ENCODE assay signal across 10 cellular contexts in genomic region chr2:73982140-73982617, GRCh38. TPM values are rescaled to one million over a fixed set of nuclear protein-coding genes. Genes with fewer than 3 reads are reported as not detected.
A peak's percentile ranks its signal among the peaks of the same experiment; 100 is the strongest.
DNase-seq lines count a peak whose midpoint lies in the region; ATAC-seq and TF ChIP-seq lines count a peak whose summit lies in the region.
"Had no signal": no experiment of that assay in that cellular context is flagged by ENCODE, and none has a peak within 500 bp of the region (broad histone marks: within the 10 kb centered on the region; RNA-seq: fewer than 3 reads in every experiment).

No MANE protein-coding gene starts in this region.

- WGBS in esophagus squamous epithelium, 2 donors = 49 to 54% methylated on average over 7 of the region's 7 CpGs

- no peaks in the 10 kb centered on the region for H4K20me1 ChIP-seq in osteoblast (ENCODE audit: insufficient read depth, low read length)

- no peaks in the 10 kb centered on the region for H3K79me2 ChIP-seq in osteoblast (ENCODE audit: insufficient read depth, low read length)

- H3K9me3 ChIP-seq in esophagus squamous epithelium (no peaks in the 10 kb centered on the region), osteoblast (ENCODE audit: low read depth, low read length) (no peaks in the 10 kb centered on the region)

- H3K36me3 ChIP-seq in esophagus squamous epithelium (no peaks in the 10 kb centered on the region), osteoblast (ENCODE audit: insufficient read depth, low read length) (no peaks in the 10 kb centered on the region)

- ATAC-seq in HG03045 (IDR thresholded peaks at IDR 0.05; ENCODE audit: unreplicated experiment) (no peak), GM19463 (IDR thresholded peaks at IDR 0.05; ENCODE audit: unreplicated experiment) (no peak)
- ATAC-seq: left lobe of liver had no signal

- H3K27me3 ChIP-seq in esophagus squamous epithelium (no peaks in the 10 kb centered on the region), osteoblast (ENCODE audit: insufficient read depth, low read length) (peaks cover 21% of the 10 kb centered on the region)

- H2AFZ ChIP-seq in osteoblast (ENCODE audit: low read length) = no peak overlapping the region

- no peak for TF ChIP-seq POLR2A in esophagus squamous epithelium (IDR thresholded peaks at IDR 0.05)

- peak overlapping the region; percentile 78 to 99 (median 97) for H3K27ac ChIP-seq in esophagus squamous epithelium
- no peak overlapping the region for H3K27ac ChIP-seq in osteoblast (ENCODE audit: low read depth, low read length)

- H3K4me3 ChIP-seq in esophagus squamous epithelium = peak overlapping the region in 3 of 4 donors; percentile 46 to 64 (median 46)
- no peak overlapping the region for H3K4me3 ChIP-seq in osteoblast (ENCODE audit: insufficient read depth, low read length)

- DNase-seq in DMS 273 treated with DMSO at 0.1 percent for 48 hours (lab: John Stamatoyannopoulos, UW) (peak; percentile 90), NCI-H2171 treated with DMSO at 0.1 percent for 48 hours (lab: John Stamatoyannopoulos, UW) (peak; percentile 76), esophagus squamous epithelium (lab: John Stamatoyannopoulos, UW) (no peak), osteoblast (ENCODE audit: insufficient read length, low spot score, missing footprints) (peak; percentile 93), NCI-H1436 treated with DMSO at 0.1 percent for 48 hours (lab: John Stamatoyannopoulos, UW) (no peak), 8988T (no peak)
- DNase-seq: caudate nucleus had no signal

- H3K4me1 ChIP-seq in esophagus squamous epithelium (peaks cover 49 to 78% (median 59%) of the 10 kb centered on the region in 3 donors), osteoblast (ENCODE audit: insufficient read depth, low read length) (peaks cover 26% of the 10 kb centered on the region)

- no peak for TF ChIP-seq CTCF in esophagus squamous epithelium (IDR thresholded peaks at IDR 0.05)
- no peak for TF ChIP-seq CTCF in osteoblast (IDR thresholded peaks at IDR 0.05; ENCODE audit: extremely low read depth, low read depth, low read length)

- intact Hi-C loops in esophagus squamous epithelium (cut with DNase I) = loop anchor here (5.0 kb wide), 1 partner anchor 55 kb away; the partner anchor contains the start of gene DGUOK

- H3K4me2 ChIP-seq in osteoblast (ENCODE audit: insufficient read depth, low read length) = peak overlapping the region; percentile 77

RNA-seq across cellular contexts. Expression of gene TET3, which starts 2.5 kb away (rescaled TPM):
- total RNA-seq in esophagus squamous epithelium = 10 to 100 TPM in 3 of 4 donors, 1 to 10 TPM in 1; 6.6 to 20.2 (median 16.2) TPM
- 4.7 and 8.0 TPM in 2 replicates for total RNA-seq in osteoblast

RNA-seq across cellular contexts. Expression of gene DGUOK, which starts 55.5 kb away (rescaled TPM):
- 10 to 100 TPM; 23.5 to 53.4 (median 40.2) TPM for total RNA-seq in esophagus squamous epithelium
- 40.7 and 46.0 TPM in 2 replicates for total RNA-seq in osteoblast

Comparison
In these comparisons a context has a peak if more than half of its experiments do, and no peak if none do; other contexts are left out.
1. DNase-seq: peak in DMS 273 treated with DMSO at 0.1 percent for 48 hours (single experiment), NCI-H2171 treated with DMSO at 0.1 percent for 48 hours (single experiment) and osteoblast (single experiment); none in esophagus squamous epithelium (single experiment), NCI-H1436 treated with DMSO at 0.1 percent for 48 hours (single experiment) and 8988T (single experiment).